In genomic region chr11:57213282-57214086, GRCh38 we compare ENCODE assay signal across 10 cellular contexts. TPM values are rescaled to one million over a fixed set of nuclear protein-coding genes. Genes with fewer than 3 reads are reported as not detected.
A peak's percentile ranks its signal among the peaks of the same experiment; 100 is the strongest.
DNase-seq lines count a peak whose midpoint lies in the region; ATAC-seq and TF ChIP-seq lines count a peak whose summit lies in the region.
"Had no signal": no experiment of that assay in that cellular context is flagged by ENCODE, and none has a peak within 500 bp of the region (broad histone marks: within the 10 kb centered on the region; RNA-seq: fewer than 3 reads in every experiment).

No MANE protein-coding gene starts in this region.

- H3K4me3 Mint-ChIP-seq in endodermal cell = no peak overlapping the region

- no peaks in the 10 kb centered on the region for H3K9me3 Mint-ChIP-seq in endodermal cell

- peak; percentile 31 for ATAC-seq in mucosa of descending colon

- TF ChIP-seq CTCF in endodermal cell (conservative IDR thresholded peaks at IDR 0.05) = no peak
- TF ChIP-seq CTCF in mucosa of descending colon (IDR thresholded peaks at IDR 0.05) = no peak
- no peak for TF ChIP-seq CTCF in coronary artery (IDR thresholded peaks at IDR 0.05)

- H3K27me3 Mint-ChIP-seq in endodermal cell (ENCODE audit: insufficient read depth) = no peaks in the 10 kb centered on the region

- H3K4me3 ChIP-seq in endodermal cell (ENCODE audit: low read length) (no peak overlapping the region), mucosa of descending colon (no peak overlapping the region), coronary artery (no peak overlapping the region)

- peaks cover 7% of the 10 kb centered on the region for H3K9me3 ChIP-seq in endodermal cell (ENCODE audit: control insufficient read depth, low read length)
- H3K9me3 ChIP-seq in mucosa of descending colon = no peaks in the 10 kb centered on the region

- no peaks in the 10 kb centered on the region for H3K36me3 Mint-ChIP-seq in endodermal cell (ENCODE audit: low read depth)

- intact Hi-C loops in mucosa of descending colon (cut with DNase I, micrococcal nuclease) = no loop called here

- H3K4me1 ChIP-seq in endodermal cell (ENCODE audit: control insufficient read depth, insufficient read depth, low read length) (peaks cover 4% of the 10 kb centered on the region), mucosa of descending colon (ENCODE audit: low read depth) (no peaks in the 10 kb centered on the region)

- peaks cover 15% of the 10 kb centered on the region for H3K4me1 Mint-ChIP-seq in endodermal cell

- no peaks in the 10 kb centered on the region for H3K27me3 ChIP-seq in endodermal cell (ENCODE audit: control insufficient read depth, insufficient read depth, low read length, poor library complexity, severe bottlenecking)

- DNase-seq in Daoy (ENCODE audit: low read depth) (peak; percentile 34), NCI-H2227 (lab: John Stamatoyannopoulos, UW; ENCODE audit: unreplicated experiment) (peak; percentile 93), endodermal cell (peak; percentile 84), mucosa of descending colon (no peak), DMS114 treated with DMSO at 0.1 percent for 48 hours (lab: John Stamatoyannopoulos, UW; ENCODE audit: unreplicated experiment) (no peak), DMS53 treated with DMSO at 0.1 percent for 48 hours (lab: John Stamatoyannopoulos, UW; ENCODE audit: unreplicated experiment) (no peak), T-helper 1 cell (no peak), coronary artery (ENCODE audit: low spot score) (no peak)
- DNase-seq: activated CD4-positive, alpha-beta T cell treated with anti-CD3 and anti-CD28 coated beads, Interleukin-2, amount 50 U/mL, for 48 hours; C1 segment of cervical spinal cord had no signal

- 29 to 38% methylated on average over 4 to 11 of the region's 11 CpGs for WGBS in endodermal cell (ENCODE audit: insufficient coverage in 1 of 2, insufficient read length in 1 of 2), 2 experiments

- H3K27ac ChIP-seq in endodermal cell (ENCODE audit: low read depth, low read length) (peak overlapping the region; percentile 98), coronary artery (peak overlapping the region in 1 of 2 donors; percentile 31)

- H3K9ac ChIP-seq in endodermal cell (ENCODE audit: extremely low read depth, low read length, poor library complexity, severe bottlenecking) = no peak overlapping the region

- no peaks in the 10 kb centered on the region for H3K36me3 ChIP-seq in endodermal cell (ENCODE audit: control insufficient read depth, insufficient read depth, low read length)
- no peaks in the 10 kb centered on the region for H3K36me3 ChIP-seq in mucosa of descending colon (ENCODE audit: low read depth)

- no peak overlapping the region for H3K27ac Mint-ChIP-seq in endodermal cell

RNA-seq across cellular contexts. Expression of gene APLNR, which starts 23.6 kb away (rescaled TPM):
- not detected in 2 replicates for total RNA-seq in Daoy (2014; rRNA removed; shearing (Covaris generic))
- total RNA-seq in endodermal cell (1 to 10 TPM; 3.7 to 4.2 TPM), mucosa of descending colon (1 to 10 TPM; 2.4 to 5.7 (median 2.8) TPM)
- 13.9 TPM for polyA plus RNA-seq in endodermal cell (2013, experiment 1 of 2)
- polyA plus RNA-seq in endodermal cell (2013, experiment 2 of 2) = 15.2 TPM

RNA-seq across cellular contexts. Expression of gene LRRC55, which starts 31.7 kb away (rescaled TPM):
- under 0.01 and 0.03 TPM in 2 replicates for total RNA-seq in Daoy (2014; rRNA removed; shearing (Covaris generic))
- total RNA-seq in endodermal cell = under 1 TPM in 1 of 2 donors, not detected in 1; 0.04 TPM
- 8.9 TPM for polyA plus RNA-seq in endodermal cell (2013, experiment 1 of 2)
- polyA plus RNA-seq in endodermal cell (2013, experiment 2 of 2) = 8.4 TPM
- total RNA-seq in mucosa of descending colon = 1 to 10 TPM in 1 of 3 donors, under 1 TPM in 1, not detected in 1; 0.19 to 1.4 TPM

Comparison
In these comparisons a context has a peak if more than half of its experiments do, and no peak if none do; other contexts are left out.
1. DNase-seq: peak in Daoy (single experiment), NCI-H2227 (single experiment) and endodermal cell (single experiment); none in mucosa of descending colon (0 of 3), DMS114 treated with DMSO at 0.1 percent for 48 hours (single experiment), DMS53 treated with DMSO at 0.1 percent for 48 hours (single experiment), T-helper 1 cell (0 of 5) and coronary artery (single experiment).